26 cellular contexts compared by ENCODE assay signal in genomic region chr14:104591031-104591430, GRCh38. TPM values are rescaled to one million over a fixed set of nuclear protein-coding genes. Genes with fewer than 3 reads are reported as not detected.
"Had no signal": no experiment of that assay in that cellular context is flagged by ENCODE, and none has a peak within 500 bp of the region (broad histone marks: within the 10 kb centered on the region; RNA-seq: fewer than 3 reads in every experiment).

No MANE protein-coding gene starts in this region.

- H3K9me3 ChIP-seq: lower lobe of right lung, pancreas, spleen, testis, tibial nerve, upper lobe of right lung, vagina had no signal

- H3K27me3 ChIP-seq: pancreas, testis, vagina had no signal

- H3K27ac ChIP-seq: lower lobe of right lung, pancreas, spleen, testis, tibial nerve, upper lobe of right lung, vagina had no signal

- ATAC-seq: left lobe of liver; lower lobe of right lung; natural killer cell; pancreas; sciatic nerve; stimulated activated memory B cell treated with anti-CD40 and anti-IgM and Interleukin-4, amounts not matched to agents 10 μg/mL and 1 μg/mL and 100 μg/mL, for 72 hours; upper lobe of right lung had no signal

- H3K36me3 ChIP-seq: lower lobe of right lung, pancreas, spleen, tibial nerve, upper lobe of right lung, vagina had no signal

- H3K4me1 ChIP-seq: lower lobe of right lung, pancreas, testis, upper lobe of right lung had no signal

- H3K4me3 ChIP-seq: lower lobe of right lung, pancreas, spleen, testis, tibial nerve, upper lobe of right lung, vagina had no signal

- DNase-seq: dermis blood vessel endothelial cell; effector CD4-positive, alpha-beta T cell; foreskin melanocyte; head of caudate nucleus; hippocampal formation; kidney glomerular epithelial cell; lower lobe of right lung; natural killer cell; nucleus accumbens; spleen; stimulated activated CD4-positive, alpha-beta T cell treated with anti-CD3 and anti-CD28 coated beads, Interleukin-15, amount 100 ng/mL, for 24 hours; stimulated activated CD4-positive, alpha-beta T cell treated with anti-CD3 and anti-CD28 coated beads, Interleukin-1b, Interleukin-23, amount 100 ng/mL, for 48 hours; stimulated activated CD4-positive, alpha-beta T cell treated with anti-CD3 and anti-CD28 coated beads, Interleukin-4, amount 100 ng/mL, for 24 hours; testis; upper lobe of right lung had no signal

RNA-seq across cellular contexts. Expression of gene C14orf180, which starts 11.5 kb away (rescaled TPM):
- total RNA-seq: dermis blood vessel endothelial cell, natural killer cell, neural crest cell, progenitor cell of endocrine pancreas, renal cortical epithelial cell had no signal

RNA-seq across cellular contexts. Expression of gene TMEM179, which starts 13.5 kb away (rescaled TPM):
- total RNA-seq: dermis blood vessel endothelial cell, lower lobe of right lung, myocyte, natural killer cell, renal cortical epithelial cell, spleen, subcutaneous adipose tissue, upper lobe of right lung had no signal
